ENCODE assay signal across 1 cellular context in genomic region chr6:72422126-72422680, GRCh38.
TF ChIP-seq lines count a peak whose summit lies in the region.

No MANE protein-coding gene starts in this region.

TF ChIP-seq in K562, 482 proteins besides CTCF, POLR2A, EP300 and RAD21 (continued from another document):
- TF ChIP-seq, protein P1, sequence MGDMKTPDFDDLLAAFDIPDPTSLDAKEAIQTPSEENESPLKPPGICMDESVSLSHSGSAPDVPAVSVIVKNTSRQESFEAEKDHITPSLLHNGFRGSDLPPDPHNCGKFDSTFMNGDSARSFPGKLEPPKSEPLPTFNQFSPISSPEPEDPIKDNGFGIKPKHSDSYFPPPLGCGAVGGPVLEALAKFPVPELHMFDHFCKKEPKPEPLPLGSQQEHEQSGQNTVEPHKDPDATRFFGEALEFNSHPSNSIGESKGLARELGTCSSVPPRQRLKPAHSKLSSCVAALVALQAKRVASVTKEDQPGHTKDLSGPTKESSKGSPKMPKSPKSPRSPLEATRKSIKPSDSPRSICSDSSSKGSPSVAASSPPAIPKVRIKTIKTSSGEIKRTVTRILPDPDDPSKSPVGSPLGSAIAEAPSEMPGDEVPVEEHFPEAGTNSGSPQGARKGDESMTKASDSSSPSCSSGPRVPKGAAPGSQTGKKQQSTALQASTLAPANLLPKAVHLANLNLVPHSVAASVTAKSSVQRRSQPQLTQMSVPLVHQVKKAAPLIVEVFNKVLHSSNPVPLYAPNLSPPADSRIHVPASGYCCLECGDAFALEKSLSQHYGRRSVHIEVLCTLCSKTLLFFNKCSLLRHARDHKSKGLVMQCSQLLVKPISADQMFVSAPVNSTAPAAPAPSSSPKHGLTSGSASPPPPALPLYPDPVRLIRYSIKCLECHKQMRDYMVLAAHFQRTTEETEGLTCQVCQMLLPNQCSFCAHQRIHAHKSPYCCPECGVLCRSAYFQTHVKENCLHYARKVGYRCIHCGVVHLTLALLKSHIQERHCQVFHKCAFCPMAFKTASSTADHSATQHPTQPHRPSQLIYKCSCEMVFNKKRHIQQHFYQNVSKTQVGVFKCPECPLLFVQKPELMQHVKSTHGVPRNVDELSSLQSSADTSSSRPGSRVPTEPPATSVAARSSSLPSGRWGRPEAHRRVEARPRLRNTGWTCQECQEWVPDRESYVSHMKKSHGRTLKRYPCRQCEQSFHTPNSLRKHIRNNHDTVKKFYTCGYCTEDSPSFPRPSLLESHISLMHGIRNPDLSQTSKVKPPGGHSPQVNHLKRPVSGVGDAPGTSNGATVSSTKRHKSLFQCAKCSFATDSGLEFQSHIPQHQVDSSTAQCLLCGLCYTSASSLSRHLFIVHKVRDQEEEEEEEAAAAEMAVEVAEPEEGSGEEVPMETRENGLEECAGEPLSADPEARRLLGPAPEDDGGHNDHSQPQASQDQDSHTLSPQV (IDR thresholded peaks at IDR 0.05), result no peak
- no peak for TF ChIP-seq NFE2 (IDR thresholded peaks at IDR 0.05; ENCODE audit: low read depth)
